In genomic region chr21:36916718-36917117, GRCh38 we compare ENCODE assay signal across 18 cellular contexts.
"Had no signal": no experiment of that assay in that cellular context is flagged by ENCODE, and none has a peak within 500 bp of the region (broad histone marks: within the 10 kb centered on the region; RNA-seq: fewer than 3 reads in every experiment).

No MANE protein-coding gene starts in this region.

- H3K4me1 ChIP-seq: vagina had no signal

- H3K9me3 ChIP-seq: gastroesophageal sphincter, left ventricle myocardium inferior, right atrium auricular region, tibial artery, vagina had no signal

- H3K4me3 Mint-ChIP-seq: activated CD8-positive, alpha-beta T cell treated with anti-CD3 and anti-CD28 coated beads, Interleukin-2, amount 10 ng/mL, durations not matched to agents 7 days and 5 days; activated naive CD4-positive, alpha-beta T cell treated with anti-CD3 and anti-CD28 coated beads, Interleukin-2, amount 10 ng/mL, durations not matched to agents 7 days and 5 days; central memory CD8-positive, alpha-beta T cell; nephron progenitor cell had no signal

- H3K4me3 ChIP-seq: gastroesophageal sphincter, left ventricle myocardium inferior, right atrium auricular region, tibial artery, vagina had no signal

- H3K27ac ChIP-seq: epithelial cell of prostate, gastroesophageal sphincter, left ventricle myocardium inferior, right atrium auricular region, tibial artery, vagina had no signal

- H3K36me3 Mint-ChIP-seq: activated naive CD4-positive, alpha-beta T cell treated with anti-CD3 and anti-CD28 coated beads, Interleukin-2, amount 10 ng/mL, durations not matched to agents 7 days and 5 days had no signal

- DNase-seq: activated CD4-positive, alpha-beta T cell treated with anti-CD3 and anti-CD28 coated beads for 1 hour; activated CD8-positive, alpha-beta T cell treated with anti-CD3 and anti-CD28 coated beads, Interleukin-2, amount 10 ng/mL, durations not matched to agents 7 days and 5 days; activated naive CD4-positive, alpha-beta T cell treated with anti-CD3 and anti-CD28 coated beads, Interleukin-2, amount 10 ng/mL, durations not matched to agents 7 days and 5 days; cortex of kidney; effector CD8-positive, alpha-beta T cell; kidney; left ventricle myocardium inferior; mesendoderm; nephron progenitor cell; small intestine; T-helper 9 cell; tibial artery had no signal

- H3K9me3 Mint-ChIP-seq: activated naive CD4-positive, alpha-beta T cell treated with anti-CD3 and anti-CD28 coated beads, Interleukin-2, amount 10 ng/mL, durations not matched to agents 7 days and 5 days; activated T-helper 2 cell treated with anti-CD3 and anti-CD28 coated beads, Interferon-gamma antibody, Interleukin-2, Interleukin-4, amounts not matched to agents 10 μg/mL and 5 μg/mL and 100 μg/mL, durations not matched to agents 14 hours and 24 hours and 36 hours; central memory CD8-positive, alpha-beta T cell; nephron progenitor cell had no signal

- H3K27me3 Mint-ChIP-seq: activated naive CD4-positive, alpha-beta T cell treated with anti-CD3 and anti-CD28 coated beads, Interleukin-2, amount 10 ng/mL, durations not matched to agents 7 days and 5 days; central memory CD8-positive, alpha-beta T cell had no signal

- ATAC-seq: activated CD8-positive, alpha-beta T cell treated with anti-CD3 and anti-CD28 coated beads, Interleukin-2, amount 10 ng/mL, durations not matched to agents 7 days and 5 days; gastroesophageal sphincter had no signal

- H3K36me3 ChIP-seq: gastroesophageal sphincter, left ventricle myocardium inferior, right atrium auricular region, tibial artery, vagina had no signal

- H3K27ac Mint-ChIP-seq: activated CD8-positive, alpha-beta T cell treated with anti-CD3 and anti-CD28 coated beads, Interleukin-2, amount 10 ng/mL, durations not matched to agents 7 days and 5 days; activated naive CD4-positive, alpha-beta T cell treated with anti-CD3 and anti-CD28 coated beads, Interleukin-2, amount 10 ng/mL, durations not matched to agents 7 days and 5 days; activated T-helper 2 cell treated with anti-CD3 and anti-CD28 coated beads, Interferon-gamma antibody, Interleukin-2, Interleukin-4, amounts not matched to agents 10 μg/mL and 5 μg/mL and 100 μg/mL, durations not matched to agents 14 hours and 24 hours and 36 hours had no signal

- H3K27me3 ChIP-seq: gastroesophageal sphincter, right atrium auricular region, tibial artery, vagina had no signal
